ENCODE assay signal across 17 cellular contexts in the genomic region with DNA sequence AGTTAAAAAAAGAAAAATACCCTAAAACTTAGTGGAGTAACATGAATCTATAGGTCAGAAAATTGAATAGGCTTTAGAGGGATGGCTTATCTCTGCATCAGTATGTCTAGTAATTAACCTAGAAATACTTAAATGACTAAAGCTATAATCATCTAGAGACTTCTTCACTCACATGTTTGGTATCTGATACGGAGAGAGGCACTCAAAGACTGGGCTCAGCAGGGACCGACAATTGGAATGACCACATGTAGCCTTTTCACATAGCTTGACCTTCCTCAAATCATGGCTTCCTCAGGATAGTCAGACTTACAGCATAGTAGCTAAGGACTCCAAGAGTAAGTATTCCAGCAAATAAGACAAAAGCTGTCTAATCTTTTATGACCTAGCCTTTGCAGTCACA.
A peak's percentile ranks its signal among the peaks of the same experiment; 100 is the strongest.
DNase-seq lines count a peak whose midpoint lies in the region; ATAC-seq lines count a peak whose summit lies in the region.
"Had no signal": no experiment of that assay in that cellular context is flagged by ENCODE, and none has a peak within 500 bp of the region (broad histone marks: within the 10 kb centered on the region; RNA-seq: fewer than 3 reads in every experiment).

No MANE protein-coding gene starts in this region.

- H3K27me3 ChIP-seq in trophoblast cell (ENCODE audit: insufficient read depth, low read length) = no peaks in the 10 kb centered on the region
- H3K27me3 ChIP-seq: BLaER1 treated with 17β-estradiol and CSF1 and Interleukin-3, amounts not matched to agents 10 nM and 100 nM had no signal

- no peak overlapping the region for H2BK12ac ChIP-seq in trophoblast cell (ENCODE audit: low read length)

- no peak overlapping the region for H2AFZ ChIP-seq in trophoblast cell (ENCODE audit: insufficient read depth, low read length, poor library complexity)
- H2AFZ ChIP-seq: GM23338 had no signal

- no peak overlapping the region for H3K27ac Mint-ChIP-seq in stimulated activated naive CD8-positive, alpha-beta T cell treated with anti-CD3 and anti-CD28 coated beads, Interleukin-15, amount 100 ng/mL, for 72 hours
- H3K27ac Mint-ChIP-seq: B cell; CD14-positive monocyte; CD4-positive, alpha-beta T cell; CD8-positive, alpha-beta memory T cell; GM23338; H9 had no signal

- H3K79me1 ChIP-seq in trophoblast cell (ENCODE audit: low read length) = no peaks in the 10 kb centered on the region

- no peaks in the 10 kb centered on the region for H3K4me1 ChIP-seq in trophoblast cell (ENCODE audit: control insufficient read depth in 1 of 2, insufficient read depth in 2 of 2, low read length in 2 of 2)

- H3K4me3 ChIP-seq in trophoblast cell (ENCODE audit: low read depth, low read length) = no peak overlapping the region
- H3K4me3 ChIP-seq: BLaER1 treated with 17β-estradiol and CSF1 and Interleukin-3, amounts not matched to agents 10 nM and 100 nM; GM23338 had no signal

- no peak overlapping the region for H3K4me3 Mint-ChIP-seq in stimulated activated naive CD8-positive, alpha-beta T cell treated with anti-CD3 and anti-CD28 coated beads, Interleukin-15, amount 100 ng/mL, for 72 hours
- H3K4me3 Mint-ChIP-seq: B cell; CD14-positive monocyte; CD4-positive, alpha-beta T cell; CD8-positive, alpha-beta memory T cell; GM23338; H9 had no signal

- no peak overlapping the region for H3K14ac ChIP-seq in trophoblast cell (ENCODE audit: low read length)

- H4K91ac ChIP-seq in trophoblast cell (ENCODE audit: low read depth, low read length) = no peak overlapping the region

- no peak overlapping the region for H2BK120ac ChIP-seq in trophoblast cell (ENCODE audit: insufficient read depth, low read length, poor library complexity)

- no peaks in the 10 kb centered on the region for H3K79me2 ChIP-seq in trophoblast cell (ENCODE audit: control insufficient read depth, insufficient read depth, low read length, poor library complexity)

- no peaks in the 10 kb centered on the region for H3K27me3 Mint-ChIP-seq in stimulated activated naive CD8-positive, alpha-beta T cell treated with anti-CD3 and anti-CD28 coated beads, Interleukin-15, amount 100 ng/mL, for 72 hours
- H3K27me3 Mint-ChIP-seq: B cell; CD4-positive, alpha-beta T cell had no signal

- H3K4me1 Mint-ChIP-seq in stimulated activated naive CD8-positive, alpha-beta T cell treated with anti-CD3 and anti-CD28 coated beads, Interleukin-15, amount 100 ng/mL, for 72 hours = no peaks in the 10 kb centered on the region
- H3K4me1 Mint-ChIP-seq: B cell; CD14-positive monocyte; CD8-positive, alpha-beta memory T cell; GM23338; H9 had no signal

- H3K36me3 ChIP-seq in trophoblast cell (ENCODE audit: control insufficient read depth in 1 of 2, insufficient read depth in 2 of 2, low read length in 2 of 2) = no peaks in the 10 kb centered on the region
- H3K36me3 ChIP-seq: BLaER1 treated with 17β-estradiol and CSF1 and Interleukin-3, amounts not matched to agents 10 nM and 100 nM had no signal

- H3K4me2 ChIP-seq in trophoblast cell (ENCODE audit: low read length) = no peak overlapping the region
- H3K4me2 ChIP-seq: GM23338 had no signal

- H4K8ac ChIP-seq in trophoblast cell (ENCODE audit: low read depth, low read length) = no peak overlapping the region

- peaks cover 0 to 4% of the 10 kb centered on the region in 2 donors for H3K9me3 Mint-ChIP-seq in stimulated activated naive CD8-positive, alpha-beta T cell treated with anti-CD3 and anti-CD28 coated beads, Interleukin-15, amount 100 ng/mL, for 72 hours
- H3K9me3 Mint-ChIP-seq: GM23338, H9 had no signal

- H2BK5ac ChIP-seq in trophoblast cell (ENCODE audit: low read depth, low read length, poor library complexity) = no peak overlapping the region

- no peak overlapping the region for H3K23ac ChIP-seq in trophoblast cell (ENCODE audit: low read length)

- H3K18ac ChIP-seq in trophoblast cell (ENCODE audit: low read length) = no peak overlapping the region

- H2AK5ac ChIP-seq in trophoblast cell (ENCODE audit: low read length) = no peak overlapping the region

- H3K4ac ChIP-seq in trophoblast cell (ENCODE audit: low read depth, low read length) = no peak overlapping the region

- no CpG with 5 or more reads among the region's 2 CpGs for WGBS in trophoblast cell (ENCODE audit: extremely low coverage, insufficient coverage, insufficient read length)

- no peak overlapping the region for H3K27ac ChIP-seq in trophoblast cell (ENCODE audit: low read depth, low read length)
- H3K27ac ChIP-seq: BLaER1 treated with 17β-estradiol and CSF1 and Interleukin-3, amounts not matched to agents 10 nM and 100 nM had no signal

- no peak overlapping the region for H4K12ac ChIP-seq in trophoblast cell (ENCODE audit: low read depth, low read length)

- DNase-seq in HS-5 (ENCODE audit: low read depth) (peak; percentile 15), iris pigment epithelial cell (ENCODE audit: low read depth) (peak; percentile 2), trophoblast cell (peak; percentile 51 to 52), NCI-H1436 (lab: John Stamatoyannopoulos, UW) (no peak), amniotic stem cell (lab: John Stamatoyannopoulos, UW) (no peak)
- DNase-seq in stimulated activated naive CD8-positive, alpha-beta T cell treated with anti-CD3 and anti-CD28 coated beads, Interleukin-15, amount 100 ng/mL, for 72 hours = no peak
- DNase-seq: CD4-positive, alpha-beta T cell; CD8-positive, alpha-beta memory T cell; DMS 273 treated with DMSO at 0.1 percent for 48 hours; DMS79; GF-D8; H9 had no signal

- no peak overlapping the region for H3K9ac ChIP-seq in trophoblast cell (ENCODE audit: low read length)
- H3K9ac ChIP-seq: BLaER1 treated with 17β-estradiol and CSF1 and Interleukin-3, amounts not matched to agents 10 nM and 100 nM had no signal

- H3K9me3 ChIP-seq in trophoblast cell (ENCODE audit: insufficient read depth, low read depth, low read length) = no peaks in the 10 kb centered on the region

- no peak for ATAC-seq in stimulated activated naive CD8-positive, alpha-beta T cell treated with anti-CD3 and anti-CD28 coated beads, Interleukin-15, amount 100 ng/mL, for 72 hours
- ATAC-seq: GM23338, HCT116 had no signal

Comparison
In these comparisons a context has a peak if more than half of its experiments do, and no peak if none do; other contexts are left out.
1. DNase-seq: peak in HS-5 (single experiment), iris pigment epithelial cell (single experiment) and trophoblast cell (2 of 2); none in NCI-H1436 (single experiment), amniotic stem cell (single experiment) and stimulated activated naive CD8-positive, alpha-beta T cell treated with anti-CD3 and anti-CD28 coated beads, Interleukin-15, amount 100 ng/mL, for 72 hours (0 of 2).